Comparison of ENCODE assay signal across 1 cellular context in the genomic region with DNA sequence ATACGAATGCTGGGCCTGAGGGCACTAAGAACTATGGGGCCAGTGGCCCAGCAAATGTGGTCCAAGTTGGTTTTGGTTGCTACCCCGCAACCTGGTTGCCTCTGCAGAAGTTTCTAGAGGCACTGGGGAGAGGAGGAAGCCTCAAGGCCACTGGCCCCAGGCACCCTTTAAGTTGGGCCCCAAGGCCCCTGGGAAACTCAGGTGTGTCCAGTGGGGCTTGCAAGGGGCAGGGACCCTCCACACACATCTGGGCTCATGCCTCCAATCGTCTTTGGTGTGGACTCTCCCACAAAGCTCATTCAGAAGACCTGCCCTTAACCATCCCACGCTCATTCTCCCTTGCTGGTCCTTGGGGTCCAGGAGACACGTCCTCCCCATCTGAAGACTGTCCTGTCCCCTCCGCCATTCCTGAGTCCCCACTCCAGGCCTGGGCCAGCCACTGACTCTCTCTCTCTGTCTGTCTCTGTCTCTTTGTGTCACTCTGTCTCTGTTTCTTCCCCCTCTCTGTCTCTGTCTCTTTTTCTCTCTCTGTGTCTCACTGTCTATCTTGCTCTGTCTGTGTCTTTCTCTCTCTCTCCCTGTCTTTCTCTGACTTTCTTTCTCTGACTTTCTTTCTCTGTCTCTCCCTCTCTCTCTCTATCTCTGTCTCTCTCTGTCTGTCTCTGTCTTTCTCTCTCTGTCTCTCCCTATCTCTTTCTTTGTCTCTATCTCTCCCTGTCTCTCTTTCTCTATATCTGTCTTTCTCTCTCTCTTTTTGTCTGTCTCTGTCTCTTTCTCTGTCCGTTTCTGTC.
TF ChIP-seq lines count a peak whose summit lies in the region.

No MANE protein-coding gene starts in this region.

TF ChIP-seq in endothelial cell of umbilical vein, 7 proteins besides CTCF, POLR2A, EP300 and RAD21 (continued from another document):
- no peak for TF ChIP-seq EZH2 (IDR thresholded peaks at IDR 0.05; ENCODE audit: borderline replicate concordance, low read depth, low read length, severe bottlenecking)
